In genomic region chr7:105097619-105098018, GRCh38 we compare ENCODE assay signal across 9 cellular contexts.
DNase-seq lines count a peak whose midpoint lies in the region; ATAC-seq and TF ChIP-seq lines count a peak whose summit lies in the region.
"Had no signal": no experiment of that assay in that cellular context is flagged by ENCODE, and none has a peak within 500 bp of the region (broad histone marks: within the 10 kb centered on the region; RNA-seq: fewer than 3 reads in every experiment).

No MANE protein-coding gene starts in this region.

- no peaks in the 10 kb centered on the region for H3K9me3 Mint-ChIP-seq in GM23338

- H3K4me3 Mint-ChIP-seq in T-helper 17 cell (peak overlapping the region; percentile 31), GM23338 (no peak overlapping the region)

- H3K27me3 Mint-ChIP-seq in T-helper 17 cell, result no peaks in the 10 kb centered on the region
- peaks cover 7% of the 10 kb centered on the region for H3K27me3 Mint-ChIP-seq in GM23338 (ENCODE audit: insufficient read depth, low read depth, poor library complexity)

- H2AFZ ChIP-seq in GM23338, result no peak overlapping the region

- H3K4me2 ChIP-seq in GM23338, result no peak overlapping the region

- H3K27ac Mint-ChIP-seq in T-helper 17 cell (peak overlapping the region; percentile 93), GM23338 (no peak overlapping the region)

- H3K9me3 ChIP-seq in cardiac muscle cell (ENCODE audit: low read depth), result no peaks in the 10 kb centered on the region
- no peaks in the 10 kb centered on the region for H3K9me3 ChIP-seq in T-helper 17 cell (ENCODE audit: control insufficient read depth, low read length, poor library complexity, severe bottlenecking)

- ATAC-seq in Right ventricle myocardium inferior (no peak), T-helper 17 cell (no peak), foreskin keratinocyte (peak; percentile 60), GM23338 (no peak)

- H3K36me3 Mint-ChIP-seq in T-helper 17 cell (ENCODE audit: low read depth), result peaks cover 2% of the 10 kb centered on the region
- H3K36me3 Mint-ChIP-seq in GM23338 (ENCODE audit: low read depth), result peaks cover 13% of the 10 kb centered on the region; the same call in 2 of the 3 replicates

- H3K4me1 ChIP-seq in cardiac muscle cell (ENCODE audit: low read depth) (no peaks in the 10 kb centered on the region), foreskin keratinocyte (peaks cover 15% of the 10 kb centered on the region), GM23338 (ENCODE audit: insufficient read depth) (no peaks in the 10 kb centered on the region)

- H3K27me3 ChIP-seq in cardiac muscle cell (no peaks in the 10 kb centered on the region), foreskin keratinocyte (no peaks in the 10 kb centered on the region), GM23338 (ENCODE audit: insufficient read depth) (no peaks in the 10 kb centered on the region)

- H3K36me3 ChIP-seq in cardiac muscle cell, result peaks cover 66% of the 10 kb centered on the region
- H3K36me3 ChIP-seq in GM23338 (ENCODE audit: insufficient read depth), result 0 out of 2 replicates have a peak, but pooled peaks cover 8% of the 10 kb centered on the region

- 0 out of 2 replicates have a peak, but pooled peaks cover 9% of the 10 kb centered on the region for H4K20me1 ChIP-seq in GM23338 (replicated peaks; ENCODE audit: insufficient read depth)

- TF ChIP-seq CTCF in cardiac muscle cell (IDR thresholded peaks at IDR 0.05; ENCODE audit: low read depth, low read length), result no peak
- TF ChIP-seq CTCF in foreskin keratinocyte (conservative IDR thresholded peaks at IDR 0.05), result no peak
- no peak for TF ChIP-seq CTCF in GM23338 (conservative IDR thresholded peaks at IDR 0.05; ENCODE audit: low read depth in 2 of 2)

- H3K79me2 ChIP-seq in GM23338 (replicated peaks; ENCODE audit: insufficient read depth), result no peaks in the 10 kb centered on the region

- peak in 1 of 2 donors; percentile 86 for DNase-seq in cardiac muscle cell (ENCODE audit: low read depth in 1 of 2, low spot score in 1 of 2)
- DNase-seq in Right ventricle myocardium inferior (ENCODE audit: missing footprints), result no peak
- DNase-seq in T-helper 17 cell, result no peak
- DNase-seq in foreskin keratinocyte, result peak; percentile 37 to 71
- peak; percentile 34 for DNase-seq in stromal cell of bone marrow (ENCODE audit: low read depth)
- no peak for DNase-seq in GM23338 (ENCODE audit: low spot score)
- no peak for DNase-seq in NCI-H2107 (lab: John Stamatoyannopoulos, UW)
- DNase-seq in inferior parietal cortex (ENCODE audit: extremely low spot score), result no peak
- DNase-seq: NCI-H1048 had no signal

- no peaks in the 10 kb centered on the region for H3F3A ChIP-seq in GM23338 (replicated peaks; ENCODE audit: low read depth)

- intact Hi-C loops in Right ventricle myocardium inferior (cut with DNase I), result no loop called here

- peak overlapping the region; percentile 55 for H3K27ac ChIP-seq in cardiac muscle cell
- H3K27ac ChIP-seq in foreskin keratinocyte, result no peak overlapping the region
- no peak overlapping the region for H3K27ac ChIP-seq in GM23338 (ENCODE audit: low read depth)

- H3K4me3 ChIP-seq in cardiac muscle cell, result no peak overlapping the region
- H3K4me3 ChIP-seq in GM23338, result no peak overlapping the region

- H3K9me2 ChIP-seq in GM23338 (ENCODE audit: insufficient read depth), result no peaks in the 10 kb centered on the region

- H3K4me1 Mint-ChIP-seq in T-helper 17 cell, result peaks cover 25% of the 10 kb centered on the region
- H3K4me1 Mint-ChIP-seq in GM23338, result no peaks in the 10 kb centered on the region

TF ChIP-seq in GM23338, 12 proteins besides CTCF, POLR2A, EP300 and RAD21:
- no peak for TF ChIP-seq CREB1 (CRISPR knock-in tag; IDR thresholded peaks at IDR 0.05; ENCODE audit: low read depth)
- TF ChIP-seq ZNF114 (CRISPR knock-in tag; IDR thresholded peaks at IDR 0.05), result no peak
- no peak for TF ChIP-seq POLR2AphosphoS5 (IDR thresholded peaks at IDR 0.05; ENCODE audit: low read depth)
- TF ChIP-seq, protein P1, sequence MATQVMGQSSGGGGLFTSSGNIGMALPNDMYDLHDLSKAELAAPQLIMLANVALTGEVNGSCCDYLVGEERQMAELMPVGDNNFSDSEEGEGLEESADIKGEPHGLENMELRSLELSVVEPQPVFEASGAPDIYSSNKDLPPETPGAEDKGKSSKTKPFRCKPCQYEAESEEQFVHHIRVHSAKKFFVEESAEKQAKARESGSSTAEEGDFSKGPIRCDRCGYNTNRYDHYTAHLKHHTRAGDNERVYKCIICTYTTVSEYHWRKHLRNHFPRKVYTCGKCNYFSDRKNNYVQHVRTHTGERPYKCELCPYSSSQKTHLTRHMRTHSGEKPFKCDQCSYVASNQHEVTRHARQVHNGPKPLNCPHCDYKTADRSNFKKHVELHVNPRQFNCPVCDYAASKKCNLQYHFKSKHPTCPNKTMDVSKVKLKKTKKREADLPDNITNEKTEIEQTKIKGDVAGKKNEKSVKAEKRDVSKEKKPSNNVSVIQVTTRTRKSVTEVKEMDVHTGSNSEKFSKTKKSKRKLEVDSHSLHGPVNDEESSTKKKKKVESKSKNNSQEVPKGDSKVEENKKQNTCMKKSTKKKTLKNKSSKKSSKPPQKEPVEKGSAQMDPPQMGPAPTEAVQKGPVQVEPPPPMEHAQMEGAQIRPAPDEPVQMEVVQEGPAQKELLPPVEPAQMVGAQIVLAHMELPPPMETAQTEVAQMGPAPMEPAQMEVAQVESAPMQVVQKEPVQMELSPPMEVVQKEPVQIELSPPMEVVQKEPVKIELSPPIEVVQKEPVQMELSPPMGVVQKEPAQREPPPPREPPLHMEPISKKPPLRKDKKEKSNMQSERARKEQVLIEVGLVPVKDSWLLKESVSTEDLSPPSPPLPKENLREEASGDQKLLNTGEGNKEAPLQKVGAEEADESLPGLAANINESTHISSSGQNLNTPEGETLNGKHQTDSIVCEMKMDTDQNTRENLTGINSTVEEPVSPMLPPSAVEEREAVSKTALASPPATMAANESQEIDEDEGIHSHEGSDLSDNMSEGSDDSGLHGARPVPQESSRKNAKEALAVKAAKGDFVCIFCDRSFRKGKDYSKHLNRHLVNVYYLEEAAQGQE (IDR thresholded peaks at IDR 0.05; ENCODE audit: unreplicated experiment), result no peak
- TF ChIP-seq JUNB (IDR thresholded peaks at IDR 0.05; ENCODE audit: unreplicated experiment), result no peak
TF ChIP-seq in GM23338: peak in this region for 0.

Comparison
In these comparisons a context has a peak if more than half of its experiments do, and no peak if none do; other contexts are left out.
1. DNase-seq: peak in foreskin keratinocyte (2 of 2) and stromal cell of bone marrow (single experiment); none in Right ventricle myocardium inferior (single experiment), T-helper 17 cell (0 of 3), GM23338 (single experiment), NCI-H2107 (single experiment) and inferior parietal cortex (single experiment).